25 cellular contexts compared by ENCODE assay signal in genomic region chr13:106205871-106206270, GRCh38.
DNase-seq lines count a peak whose midpoint lies in the region; ATAC-seq, FAIRE-seq and TF ChIP-seq lines count a peak whose summit lies in the region.
"Had no signal": no experiment of that assay in that cellular context is flagged by ENCODE, and none has a peak within 500 bp of the region (broad histone marks: within the 10 kb centered on the region; RNA-seq: fewer than 3 reads in every experiment).

No MANE protein-coding gene starts in this region.

- no peak for FAIRE-seq in H1 (lab: Jason Lieb, UNC)
- FAIRE-seq: A549, G401.6, GM12878 had no signal

- no peaks in the 10 kb centered on the region for H3K79me1 ChIP-seq in H1 (ENCODE audit: low read depth, low read length)

- WGBS in H1 (ENCODE audit: extremely low coverage in 1 of 2, insufficient coverage in 1 of 2, insufficient read length in 1 of 2, insufficient replicate concordance in 2 of 2, low coverage in 1 of 2, low lambda C conversion rate in 2 of 2, missing lambda C conversion rate in 1 of 2), 2 experiments, result 68% methylated on average over 2 of the region's 2 CpGs; no CpG with 5 or more reads in 1 of the 2 experiments
- 78 to 83% methylated on average over 2 of the region's 2 CpGs for whole genome bisulfite sequencing in tibial nerve, 2 donors

- H3K56ac ChIP-seq in H1 (replicated peaks; ENCODE audit: insufficient read length, low read depth, low read length), result no peak overlapping the region

- 0 out of 2 replicates have a peak overlapping the region, but pooled peaks have one; percentile 29 for H2BK15ac ChIP-seq in H1 (ENCODE audit: low read length)

- H3K4me2 ChIP-seq in H1 (ENCODE audit: insufficient read depth in 1 of 2, low read depth in 2 of 2, low read length in 2 of 2), result no peak overlapping the region; a peak in 1 of 4 replicates
- H3K4me2 ChIP-seq in osteoblast (ENCODE audit: insufficient read depth, low read length), result no peak overlapping the region
- H3K4me2 ChIP-seq: A549; BLaER1 treated with 17β-estradiol and CSF1 and Interleukin-3, amounts not matched to agents 10 nM and 100 nM; PC-9 had no signal

- H2AFZ ChIP-seq in H1 (ENCODE audit: low read length) (no peak overlapping the region), osteoblast (ENCODE audit: low read length) (peak overlapping the region; percentile 19)
- H2AFZ ChIP-seq: PC-9 had no signal

- H3K4ac ChIP-seq in H1 (replicated peaks; ENCODE audit: insufficient read length, low read depth, low read length), result no peak overlapping the region

- no peak overlapping the region for H4K5ac ChIP-seq in H1 (ENCODE audit: insufficient read length, low read depth, low read length)

- no peak overlapping the region for H4K91ac ChIP-seq in H1 (replicated peaks; ENCODE audit: insufficient read length, low read length)

- no peak overlapping the region for H4K8ac ChIP-seq in H1 (ENCODE audit: extremely low read depth, insufficient read depth, low read length)

- H3K18ac ChIP-seq in H1 (ENCODE audit: extremely low read depth, low read length), result no peak overlapping the region; the same call in 1 of the 2 replicates

- H3K27me3 ChIP-seq in H1 (replicated peaks in 1 of 4; ENCODE audit: control insufficient read depth in 3 of 4, extremely low read depth in 1 of 4, insufficient read depth in 3 of 4, low read length in 3 of 4), result no peaks in the 10 kb centered on the region
- H3K27me3 ChIP-seq in osteoblast (ENCODE audit: insufficient read depth, low read length), result no peaks in the 10 kb centered on the region
- H3K27me3 ChIP-seq in tibial nerve, result no peaks in the 10 kb centered on the region
- H3K27me3 ChIP-seq: BLaER1 treated with 17β-estradiol and CSF1 and Interleukin-3, amounts not matched to agents 10 nM and 100 nM had no signal

- TF ChIP-seq EP300 in H1 (IDR thresholded peaks at IDR 0.05; ENCODE audit: borderline replicate concordance in 1 of 2, low read depth in 2 of 2, low read length in 2 of 2) (no peak), tibial nerve (IDR thresholded peaks at IDR 0.05) (no peak)

- H3K4me1 ChIP-seq in H1 (replicated peaks in 1 of 4; ENCODE audit: control insufficient read depth in 3 of 4, insufficient read depth in 4 of 4, low read length in 3 of 4) (peaks cover 0 to 3% (median 0%) of the 10 kb centered on the region in 4 experiments; a peak in 3 of 7 replicates), osteoblast (ENCODE audit: insufficient read depth, low read length) (peaks cover 2% of the 10 kb centered on the region), tibial nerve (no peaks in the 10 kb centered on the region)
- H3K4me1 ChIP-seq: A549; BLaER1 treated with 17β-estradiol and CSF1 and Interleukin-3, amounts not matched to agents 10 nM and 100 nM had no signal

- H2BK20ac ChIP-seq in H1 (ENCODE audit: low read length), result no peak overlapping the region

- H3K4me3 ChIP-seq in H1 (ENCODE audit: extremely low read depth in 1 of 4, insufficient read depth in 2 of 4, low read depth in 3 of 4, low read length in 4 of 4) (no peak overlapping the region), osteoblast (ENCODE audit: insufficient read depth, low read length) (no peak overlapping the region), tibial nerve (no peak overlapping the region)
- H3K4me3 ChIP-seq: A549; BLaER1 treated with 17β-estradiol and CSF1 and Interleukin-3, amounts not matched to agents 10 nM and 100 nM; GM12878; PC-9 had no signal

- H3K79me2 ChIP-seq in H1 (ENCODE audit: control insufficient read depth in 1 of 2, insufficient read depth in 2 of 2, low read length in 2 of 2) (no peaks in the 10 kb centered on the region), osteoblast (ENCODE audit: insufficient read depth, low read length) (no peaks in the 10 kb centered on the region)

- H2BK120ac ChIP-seq in H1 (replicated peaks; ENCODE audit: low read depth, low read length), result no peak overlapping the region

- H3K23ac ChIP-seq in H1 (ENCODE audit: insufficient read length), result no peak overlapping the region

- H3K23me2 ChIP-seq in H1 (ENCODE audit: low read depth, low read length), result no peaks in the 10 kb centered on the region

- no peak for TF ChIP-seq CTCF in H1 (IDR thresholded peaks at IDR 0.05; ENCODE audit: control extremely low read depth in 1 of 3, insufficient read depth in 1 of 3, low read depth in 1 of 3, low read length in 3 of 3)
- TF ChIP-seq CTCF in osteoblast (IDR thresholded peaks at IDR 0.05; ENCODE audit: extremely low read depth, low read depth, low read length), result no peak
- TF ChIP-seq CTCF in tibial nerve (IDR thresholded peaks at IDR 0.05), result no peak

- H2BK5ac ChIP-seq in H1 (ENCODE audit: low read depth, low read length), result no peak overlapping the region

- no peak overlapping the region for H3K14ac ChIP-seq in H1 (ENCODE audit: insufficient read length)

- CTCF ChIA-PET in H1 (lab: Charles Lee; ENCODE audit: partially characterized antibody), result interaction anchor here (1.2 kb wide), 1 partner anchor 61 kb away, joined by 3 read pairs; no protein-coding TSS in a partner anchor

- H2BK12ac ChIP-seq in H1 (ENCODE audit: low read depth, low read length), result no peak overlapping the region

- H3K9me3 ChIP-seq in H1 (ENCODE audit: insufficient read depth in 2 of 2, low read depth in 1 of 2, low read length in 1 of 2), result no peaks in the 10 kb centered on the region
- no peaks in the 10 kb centered on the region for H3K9me3 ChIP-seq in osteoblast (ENCODE audit: low read depth, low read length)
- no peaks in the 10 kb centered on the region for H3K9me3 ChIP-seq in tibial nerve
- H3K9me3 ChIP-seq: A549; BLaER1 treated with 17β-estradiol and CSF1 and Interleukin-3, amounts not matched to agents 10 nM and 100 nM had no signal

- POLR2A ChIA-PET in H1 (lab: Charles Lee; ENCODE audit: partially characterized antibody), result interaction anchor here (1.4 kb wide), 1 partner anchor 11 kb away, joined by 5 read pairs; no protein-coding TSS in a partner anchor

- TF ChIP-seq POLR2A in H1 (IDR thresholded peaks at IDR 0.05; ENCODE audit: control extremely low read depth in 1 of 2, low read depth in 2 of 2, low read length in 2 of 2) (no peak), tibial nerve (IDR thresholded peaks at IDR 0.05) (no peak)

- no peak for ATAC-seq in HG03520 (IDR thresholded peaks at IDR 0.05; ENCODE audit: unreplicated experiment)
- ATAC-seq: A549, GM12878, Right ventricle myocardium inferior had no signal

- H3K27ac ChIP-seq in H1 (ENCODE audit: low read depth, low read length) (no peak overlapping the region), osteoblast (ENCODE audit: low read depth, low read length) (no peak overlapping the region), tibial nerve (no peak overlapping the region)
- H3K27ac ChIP-seq: A549; BLaER1 treated with 17β-estradiol and CSF1 and Interleukin-3, amounts not matched to agents 10 nM and 100 nM; PC-9 had no signal

- H3K9ac ChIP-seq in H1 (replicated peaks in 1 of 4; ENCODE audit: extremely low read depth in 1 of 4, low read depth in 3 of 4, low read length in 3 of 4), result no peak overlapping the region
- H3K9ac ChIP-seq: BLaER1 treated with 17β-estradiol and CSF1 and Interleukin-3, amounts not matched to agents 10 nM and 100 nM had no signal

- DNase-seq in M059J (ENCODE audit: low read depth) (peak; percentile 5), H1 (ENCODE audit: low read depth in 1 of 2, low spot score in 2 of 2) (no peak), left kidney (ENCODE audit: low read depth, low spot score) (peak; percentile 43), osteoblast (ENCODE audit: insufficient read length, low spot score, missing footprints) (no peak), tibial nerve (ENCODE audit: low spot score in 2 of 2) (no peak), OCI-M2 (lab: John Stamatoyannopoulos, UW; ENCODE audit: unreplicated experiment) (no peak)
- no peak for DNase-seq in stimulated activated naive CD4-positive, alpha-beta T cell (lab: John Stamatoyannopoulos, UW)
- DNase-seq: AML-193; CD4-positive, alpha-beta T cell; COR-L47; KG1; NCI-H1048; NCI-H1417; NCI-H1694; NCI-H2029 treated with DMSO at 0.1 percent for 48 hours; NCI-H446 treated with DMSO at 0.1 percent for 48 hours; NCI-H82; NK-92 treated with Interleukin-12 subunit alpha and Interleukin-12 subunit beta, amount 100 ng/mL, for 24 hours; PC-9 had no signal

- H3K36me3 ChIP-seq in H1 (ENCODE audit: control insufficient read depth in 2 of 4, insufficient read depth in 4 of 4, low read length in 3 of 4) (no peaks in the 10 kb centered on the region), osteoblast (ENCODE audit: insufficient read depth, low read length) (no peaks in the 10 kb centered on the region), tibial nerve (no peaks in the 10 kb centered on the region)
- H3K36me3 ChIP-seq: BLaER1 treated with 17β-estradiol and CSF1 and Interleukin-3, amounts not matched to agents 10 nM and 100 nM had no signal

- H2AK5ac ChIP-seq in H1 (ENCODE audit: low read depth, low read length), result 0 out of 2 replicates have a peak overlapping the region, but pooled peaks have one; percentile 32

- H4K20me1 ChIP-seq in H1 (replicated peaks in 1 of 2; ENCODE audit: control insufficient read depth in 1 of 2, insufficient read depth in 2 of 2, low read length in 2 of 2) (no peaks in the 10 kb centered on the region), osteoblast (ENCODE audit: insufficient read depth, low read length) (no peaks in the 10 kb centered on the region)
- H4K20me1 ChIP-seq: BLaER1 treated with 17β-estradiol and CSF1 and Interleukin-3, amounts not matched to agents 10 nM and 100 nM had no signal

- TF ChIP-seq RAD21 in H1 (IDR thresholded peaks at IDR 0.05 in 1 of 2, conservative IDR thresholded peaks at IDR 0.05 in 1 of 2; ENCODE audit: low read depth in 2 of 2, low read length in 2 of 2), result no peak

Comparison
In these comparisons a context has a peak if more than half of its experiments do, and no peak if none do; other contexts are left out.
1. DNase-seq: peak in M059J (single experiment) and left kidney (single experiment); none in H1 (0 of 2), osteoblast (single experiment), tibial nerve (0 of 2), stimulated activated naive CD4-positive, alpha-beta T cell (0 of 6) and OCI-M2 (single experiment).